Comparison of ENCODE assay signal across 12 cellular contexts in the genomic region with DNA sequence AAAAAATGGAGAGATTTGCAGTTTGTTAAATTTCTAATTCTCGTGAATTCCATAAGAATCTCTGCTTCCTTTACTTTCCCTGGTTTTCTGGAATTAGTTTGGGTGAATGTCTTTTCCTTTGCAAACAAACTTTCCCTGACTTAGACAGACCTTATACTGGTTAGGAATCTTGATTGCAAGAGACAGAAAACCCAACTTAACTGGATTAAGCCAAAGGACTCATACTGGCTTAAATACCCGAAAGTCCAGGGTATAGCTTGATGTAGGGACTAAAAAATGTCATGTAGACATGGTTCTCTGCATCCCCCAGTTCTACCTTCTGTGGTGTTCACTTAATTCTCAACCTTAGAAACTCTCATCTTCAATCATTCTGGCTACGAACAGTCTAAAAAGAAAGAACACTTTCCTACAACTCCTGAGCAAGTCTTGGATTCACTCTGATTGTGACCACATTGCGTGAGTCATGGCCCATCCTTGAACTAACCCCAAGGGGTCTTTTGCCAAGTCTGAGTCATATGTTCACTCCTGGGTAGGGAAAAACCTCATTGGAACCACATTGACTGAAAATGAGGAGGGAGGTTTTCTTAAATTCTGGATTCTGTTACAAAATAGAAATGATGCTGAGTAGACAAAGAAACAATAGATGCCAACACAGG.
A peak's percentile ranks its signal among the peaks of the same experiment; 100 is the strongest.
DNase-seq lines count a peak whose midpoint lies in the region; ATAC-seq and TF ChIP-seq lines count a peak whose summit lies in the region.
"Had no signal": no experiment of that assay in that cellular context is flagged by ENCODE, and none has a peak within 500 bp of the region (broad histone marks: within the 10 kb centered on the region; RNA-seq: fewer than 3 reads in every experiment).

No MANE protein-coding gene starts in this region.

- H3K4me1 Mint-ChIP-seq in progenitor cell of endocrine pancreas (ENCODE audit: low read depth), result no peaks in the 10 kb centered on the region

- DNase-seq in AG04449 (ENCODE audit: low read depth, low spot score) (peak; percentile 57), SJSA1 (ENCODE audit: low read depth in 1 of 2, low spot score in 2 of 2) (peak; percentile 53 to 66), glomerular visceral epithelial cell (ENCODE audit: extremely low spot score) (peak; percentile 71), progenitor cell of endocrine pancreas (ENCODE audit: low spot score, unreplicated experiment) (no peak), germinal center (ENCODE audit: low spot score) (no peak), NCI-H82 treated with DMSO at 0.1 percent for 48 hours (lab: John Stamatoyannopoulos, UW; ENCODE audit: unreplicated experiment) (no peak)
- DNase-seq: islet precursor cell, NCI-H524 treated with DMSO at 0.1 percent for 48 hours had no signal

- H3K27ac Mint-ChIP-seq in progenitor cell of endocrine pancreas, result no peak overlapping the region

- no peak overlapping the region for H3K4me3 Mint-ChIP-seq in progenitor cell of endocrine pancreas (ENCODE audit: low read depth)

- no peaks in the 10 kb centered on the region for H3K27me3 ChIP-seq in SJSA1 (replicated peaks)

- CTCF ChIA-PET in AG04449 (lab: Yijun Ruan, JAX), result interaction anchor here (1.2 to 1.9 kb wide), 3 partner anchors 11 to 134 kb away, joined by 3 to 4 read pairs (median 3); no protein-coding TSS in a partner anchor

- ATAC-seq in GM19025 (IDR thresholded peaks at IDR 0.05; ENCODE audit: low read depth, unreplicated experiment) (peak; percentile 41), HG03045 (IDR thresholded peaks at IDR 0.05; ENCODE audit: unreplicated experiment) (no peak)

- POLR2A ChIA-PET in AG04449 (lab: Yijun Ruan, JAX), result no interaction called here

- H3K9me3 Mint-ChIP-seq in progenitor cell of endocrine pancreas (ENCODE audit: low read depth), result peaks cover 5% of the 10 kb centered on the region

- no peak overlapping the region for H3K4me3 ChIP-seq in AG04449 (ENCODE audit: low read depth, low read length)
- no peak overlapping the region for H3K4me3 ChIP-seq in SJSA1

- peaks cover 13% of the 10 kb centered on the region for H3K4me1 ChIP-seq in SJSA1 (replicated peaks)
- H3K4me1 ChIP-seq: parathyroid adenoma had no signal

- H3K27ac ChIP-seq in SJSA1, result peak overlapping the region; percentile 26
- H3K27ac ChIP-seq: parathyroid adenoma, VCaP had no signal

- no peaks in the 10 kb centered on the region; the same call in 1 of the 2 replicates for H3K9me3 ChIP-seq in SJSA1 (replicated peaks)

- no peaks in the 10 kb centered on the region for H3K36me3 Mint-ChIP-seq in progenitor cell of endocrine pancreas (ENCODE audit: insufficient read depth)

- H3K36me3 ChIP-seq in SJSA1, result no peaks in the 10 kb centered on the region

- no peaks in the 10 kb centered on the region for H3K27me3 Mint-ChIP-seq in progenitor cell of endocrine pancreas

- TF ChIP-seq CTCF in AG04449 (IDR thresholded peaks at IDR 0.05; ENCODE audit: insufficient read depth, low read length, missing control alignments), result no peak
- no peak for TF ChIP-seq CTCF in progenitor cell of endocrine pancreas (IDR thresholded peaks at IDR 0.05; ENCODE audit: unreplicated experiment)

Comparison
In these comparisons a context has a peak if more than half of its experiments do, and no peak if none do; other contexts are left out.
1. DNase-seq: peak in AG04449 (single experiment), SJSA1 (2 of 2) and glomerular visceral epithelial cell (single experiment); none in progenitor cell of endocrine pancreas (single experiment), germinal center (single experiment) and NCI-H82 treated with DMSO at 0.1 percent for 48 hours (single experiment).